ENCODE assay signal across 8 cellular contexts in genomic region chr14:77133718-77134338, GRCh38. TPM values are rescaled to one million over a fixed set of nuclear protein-coding genes. Genes with fewer than 3 reads are reported as not detected.
DNase-seq lines count a peak whose midpoint lies in the region; ATAC-seq and TF ChIP-seq lines count a peak whose summit lies in the region.

No MANE protein-coding gene starts in this region.

- H2AK5ac ChIP-seq in IMR-90 (ENCODE audit: low read depth, low read length): no peak overlapping the region

- no peaks in the 10 kb centered on the region for H3K9me1 ChIP-seq in IMR-90 (ENCODE audit: insufficient read depth, low read length)

- no peak for TF ChIP-seq RAD21 in IMR-90 (IDR thresholded peaks at IDR 0.05; ENCODE audit: low read length)

- H2BK120ac ChIP-seq in IMR-90 (ENCODE audit: low read depth, low read length): no peak overlapping the region

- H3K36me3 ChIP-seq in IMR-90 (ENCODE audit: control insufficient read depth, insufficient read depth, low read length): no peaks in the 10 kb centered on the region

- H2BK5ac ChIP-seq in IMR-90 (ENCODE audit: low read depth, low read length, poor library complexity, severe bottlenecking): no peak overlapping the region

- WGBS in IMR-90 (ENCODE audit: extremely low coverage in 2 of 2, insufficient read length in 1 of 2), 2 experiments: 10% methylated on average over 8 of the region's 22 CpGs; no CpG with 5 or more reads in 1 of the 2 experiments

- H3K23ac ChIP-seq in IMR-90 (ENCODE audit: low read depth, low read length): no peak overlapping the region

- H3K9ac ChIP-seq in IMR-90 (ENCODE audit: low read depth, low read length): no peak overlapping the region

- H3K4me1 Mint-ChIP-seq in activated CD4-positive, alpha-beta memory T cell treated with anti-CD3 and anti-CD28 coated beads, Interleukin-2, amount 10 ng/mL, durations not matched to agents 7 days and 5 days: no peaks in the 10 kb centered on the region

- no peak overlapping the region for H3K4me3 ChIP-seq in IMR-90 (ENCODE audit: insufficient read depth, low read depth, low read length)

- no peak overlapping the region for H2BK15ac ChIP-seq in IMR-90 (ENCODE audit: low read depth, low read length)

- no peak overlapping the region for H4K5ac ChIP-seq in IMR-90 (ENCODE audit: low read depth, low read length)

- H3K79me1 ChIP-seq in IMR-90 (ENCODE audit: low read depth in 1 of 2, low read length in 2 of 2): no peaks in the 10 kb centered on the region

- POLR2A ChIA-PET in IMR-90 (lab: Charles Lee; ENCODE audit: unreplicated experiment): no interaction called here
- POLR2A ChIA-PET in activated CD4-positive, alpha-beta memory T cell treated with anti-CD3 and anti-CD28 coated beads, Interleukin-2, amount 10 ng/mL, durations not matched to agents 7 days and 5 days (lab: Charles Lee): no interaction called here

- BruUV-seq in IMR-90 (replicated peaks; lab: Mats Ljungman, UMichigan): no TSS peak

- peaks cover 35% of the 10 kb centered on the region for H3K27me3 ChIP-seq in IMR-90 (ENCODE audit: control insufficient read depth, insufficient read depth, low read length)

- H3K27ac ChIP-seq in IMR-90 (ENCODE audit: insufficient read depth, low read length): no peak overlapping the region

- H3K14ac ChIP-seq in IMR-90 (replicated peaks; ENCODE audit: low read depth, low read length): no peak overlapping the region

- no peaks in the 10 kb centered on the region for H3K9me3 ChIP-seq in IMR-90 (ENCODE audit: control insufficient read depth, insufficient read depth, low read length)

- no peak overlapping the region for H3K4me2 ChIP-seq in IMR-90 (ENCODE audit: low read depth, low read length)

- H2AK9ac ChIP-seq in IMR-90 (replicated peaks; ENCODE audit: low read depth, low read length, poor library complexity): no peak overlapping the region

- H3K18ac ChIP-seq in IMR-90 (ENCODE audit: low read depth, low read length): no peak overlapping the region

- H3K4me1 ChIP-seq in IMR-90 (ENCODE audit: control insufficient read depth, insufficient read depth, low read length): no peaks in the 10 kb centered on the region

- H3K4ac ChIP-seq in IMR-90 (ENCODE audit: low read depth, low read length): no peak overlapping the region

- H2AFZ ChIP-seq in IMR-90 (replicated peaks; ENCODE audit: low read length, poor library complexity): no peak overlapping the region

- H4K8ac ChIP-seq in IMR-90 (ENCODE audit: low read depth in 2 of 2, low read length in 2 of 2): no peak overlapping the region

- intact Hi-C loops in IMR-90 (cut with micrococcal nuclease) (no loop called here), posterior vena cava (cut with DNase I) (loop anchor here in 1 of 2 donors (10.0 kb wide), 1 partner anchor 421 kb away; no protein-coding TSS in a partner anchor)

- no peaks in the 10 kb centered on the region for H4K20me1 ChIP-seq in IMR-90 (ENCODE audit: insufficient read depth, low read length)

- H3K4me3 Mint-ChIP-seq in activated CD4-positive, alpha-beta memory T cell treated with anti-CD3 and anti-CD28 coated beads, Interleukin-2, amount 10 ng/mL, durations not matched to agents 7 days and 5 days: no peak overlapping the region

- DNase-seq in IMR-90 (peak; percentile 61), fibroblast of gingiva (ENCODE audit: low read depth) (peak; percentile 26), posterior vena cava (ENCODE audit: low spot score) (peak; percentile 87), NCI-H187 (lab: John Stamatoyannopoulos, UW) (no peak), ureter (ENCODE audit: low spot score) (no peak), foreskin melanocyte (no peak)
- DNase-seq in activated CD4-positive, alpha-beta memory T cell treated with anti-CD3 and anti-CD28 coated beads, Interleukin-2, amount 10 ng/mL, durations not matched to agents 7 days and 5 days: peak; percentile 70

- H4K91ac ChIP-seq in IMR-90 (ENCODE audit: insufficient read depth, low read depth, low read length): no peak overlapping the region

- CTCF ChIA-PET in IMR-90 (lab: Yijun Ruan, JAX): interaction anchor here (0.9 kb wide), 1 partner anchor 9 kb away, joined by 3 read pairs; no protein-coding TSS in a partner anchor
- CTCF ChIA-PET in activated CD4-positive, alpha-beta memory T cell treated with anti-CD3 and anti-CD28 coated beads, Interleukin-2, amount 10 ng/mL, durations not matched to agents 7 days and 5 days (lab: Charles Lee): interaction anchor here (0.9 to 1.8 kb wide), 5 partner anchors 8 to 80 kb away, joined by 3 to 5 read pairs (median 4); no protein-coding TSS in a partner anchor

- no peak overlapping the region for H2BK20ac ChIP-seq in IMR-90 (ENCODE audit: low read depth, low read length)

- ATAC-seq in GM18502 (IDR thresholded peaks at IDR 0.05; ENCODE audit: poor library complexity, unreplicated experiment) (peak; percentile 72), IMR-90 (ENCODE audit: low read depth) (peak; percentile 96)

- dilution Hi-C loops in IMR-90 (cut with HindIII; ENCODE audit: low sequenced_read_pairs, unreplicated experiment): no loop called here

- in situ Hi-C loops in IMR-90 (cut with MboI; ENCODE audit: low sequenced_read_pairs): no loop called here

- TF ChIP-seq CTCF in IMR-90 (conservative IDR thresholded peaks at IDR 0.05; ENCODE audit: low read depth, low read length): no peak

- no peak overlapping the region for H3K27ac Mint-ChIP-seq in activated CD4-positive, alpha-beta memory T cell treated with anti-CD3 and anti-CD28 coated beads, Interleukin-2, amount 10 ng/mL, durations not matched to agents 7 days and 5 days

- no peak for TF ChIP-seq POLR2A in IMR-90 (IDR thresholded peaks at IDR 0.05; ENCODE audit: low read depth, low read length)

- H3K27me3 Mint-ChIP-seq in activated CD4-positive, alpha-beta memory T cell treated with anti-CD3 and anti-CD28 coated beads, Interleukin-2, amount 10 ng/mL, durations not matched to agents 7 days and 5 days: peaks cover 54% of the 10 kb centered on the region

- H3K36me3 Mint-ChIP-seq in activated CD4-positive, alpha-beta memory T cell treated with anti-CD3 and anti-CD28 coated beads, Interleukin-2, amount 10 ng/mL, durations not matched to agents 7 days and 5 days (ENCODE audit: low read depth): no peaks in the 10 kb centered on the region

- no peak overlapping the region for H3K56ac ChIP-seq in IMR-90 (ENCODE audit: extremely low read depth, insufficient read depth, low read length)

- H3K9me3 Mint-ChIP-seq in activated CD4-positive, alpha-beta memory T cell treated with anti-CD3 and anti-CD28 coated beads, Interleukin-2, amount 10 ng/mL, durations not matched to agents 7 days and 5 days: no peaks in the 10 kb centered on the region

TF ChIP-seq in IMR-90, 13 proteins besides CTCF, POLR2A, EP300 and RAD21:
- TF ChIP-seq FOS (IDR thresholded peaks at IDR 0.05; ENCODE audit: low read depth, low read length): no peak
- no peak for TF ChIP-seq RFX5 (IDR thresholded peaks at IDR 0.05; ENCODE audit: low read depth, low read length)
- peak; percentile 36; the same call in 1 of the 2 replicates for TF ChIP-seq MAZ (IDR thresholded peaks at IDR 0.05; ENCODE audit: borderline replicate concordance, low read depth, low read length)
- TF ChIP-seq, protein P1, sequence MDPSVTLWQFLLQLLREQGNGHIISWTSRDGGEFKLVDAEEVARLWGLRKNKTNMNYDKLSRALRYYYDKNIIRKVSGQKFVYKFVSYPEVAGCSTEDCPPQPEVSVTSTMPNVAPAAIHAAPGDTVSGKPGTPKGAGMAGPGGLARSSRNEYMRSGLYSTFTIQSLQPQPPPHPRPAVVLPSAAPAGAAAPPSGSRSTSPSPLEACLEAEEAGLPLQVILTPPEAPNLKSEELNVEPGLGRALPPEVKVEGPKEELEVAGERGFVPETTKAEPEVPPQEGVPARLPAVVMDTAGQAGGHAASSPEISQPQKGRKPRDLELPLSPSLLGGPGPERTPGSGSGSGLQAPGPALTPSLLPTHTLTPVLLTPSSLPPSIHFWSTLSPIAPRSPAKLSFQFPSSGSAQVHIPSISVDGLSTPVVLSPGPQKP (IDR thresholded peaks at IDR 0.05; ENCODE audit: borderline replicate concordance, low read depth, low read length): no peak
- TF ChIP-seq MXI1 (IDR thresholded peaks at IDR 0.05; ENCODE audit: borderline replicate concordance, low read depth, low read length): peak; percentile 64; the same call in 1 of the 2 replicates
- TF ChIP-seq, protein P2, sequence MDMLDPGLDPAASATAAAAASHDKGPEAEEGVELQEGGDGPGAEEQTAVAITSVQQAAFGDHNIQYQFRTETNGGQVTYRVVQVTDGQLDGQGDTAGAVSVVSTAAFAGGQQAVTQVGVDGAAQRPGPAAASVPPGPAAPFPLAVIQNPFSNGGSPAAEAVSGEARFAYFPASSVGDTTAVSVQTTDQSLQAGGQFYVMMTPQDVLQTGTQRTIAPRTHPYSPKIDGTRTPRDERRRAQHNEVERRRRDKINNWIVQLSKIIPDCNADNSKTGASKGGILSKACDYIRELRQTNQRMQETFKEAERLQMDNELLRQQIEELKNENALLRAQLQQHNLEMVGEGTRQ (IDR thresholded peaks at IDR 0.05; ENCODE audit: low read depth, low read length): 0 out of 2 replicates have a peak, but pooled peaks have one; percentile 10
- TF ChIP-seq BHLHE40 (IDR thresholded peaks at IDR 0.05; ENCODE audit: low read depth, low read length): peak; percentile 20; the same call in 1 of the 2 replicates

RNA-seq across cellular contexts. Expression of gene ZDHHC22, which starts 7.8 kb away (rescaled TPM):
- total RNA-seq in IMR-90 (2012; rRNA removed) (not detected in 2 replicates), posterior vena cava (not detected), ureter (not detected)
- polyA plus RNA-seq in IMR-90 (2012; rRNA removed): not detected in 2 replicates
- polyA plus RNA-seq in IMR-90 (2012; cell fraction: cytosol; rRNA removed): not detected in 2 replicates
- polyA plus RNA-seq in IMR-90 (2012; cell fraction: nucleus; rRNA removed; ENCODE audit: low replicate concordance): not detected in 2 replicates
- not detected for total RNA-seq in activated CD4-positive, alpha-beta memory T cell treated with anti-CD3 and anti-CD28 coated beads, Interleukin-2, amount 10 ng/mL, durations not matched to agents 7 days and 5 days

RNA-seq across cellular contexts. Expression of gene CIPC, which starts 35.8 kb away (rescaled TPM):
- 12.9 and 13.1 TPM in 2 replicates for total RNA-seq in IMR-90 (2012; rRNA removed)
- 5.6 and 6.6 TPM in 2 replicates for polyA plus RNA-seq in IMR-90 (2012; rRNA removed)
- polyA plus RNA-seq in IMR-90 (2012; cell fraction: cytosol; rRNA removed): 2.7 and 2.8 TPM in 2 replicates
- 2.8 and 5.9 TPM in 2 replicates for polyA plus RNA-seq in IMR-90 (2012; cell fraction: nucleus; rRNA removed; ENCODE audit: low replicate concordance)
- total RNA-seq in activated CD4-positive, alpha-beta memory T cell treated with anti-CD3 and anti-CD28 coated beads, Interleukin-2, amount 10 ng/mL, durations not matched to agents 7 days and 5 days: 10 to 100 TPM in 1 of 2 experiments, 1 to 10 TPM in 1; 9.6 to 12.8 TPM
- total RNA-seq in posterior vena cava: 10 to 100 TPM; 28.8 to 32.4 TPM
- total RNA-seq in ureter: 39.5 TPM

RNA-seq across cellular contexts. Expression of gene TMEM63C, which starts 47.8 kb away (rescaled TPM):
- total RNA-seq in IMR-90 (2012; rRNA removed) (under 0.01 TPM in 1 of 2 replicates, not detected in the other), posterior vena cava (not detected), ureter (0.55 TPM)
- polyA plus RNA-seq in IMR-90 (2012; rRNA removed): not detected in 2 replicates
- 0.01 TPM in 1 of 2 replicates, not detected in the other for polyA plus RNA-seq in IMR-90 (2012; cell fraction: cytosol; rRNA removed)
- 0.03 TPM in 1 of 2 replicates, not detected in the other for polyA plus RNA-seq in IMR-90 (2012; cell fraction: nucleus; rRNA removed; ENCODE audit: low replicate concordance)
- total RNA-seq in activated CD4-positive, alpha-beta memory T cell treated with anti-CD3 and anti-CD28 coated beads, Interleukin-2, amount 10 ng/mL, durations not matched to agents 7 days and 5 days: 1 to 10 TPM; 1.5 to 1.9 TPM

Comparison
In these comparisons a context has a peak if more than half of its experiments do, and no peak if none do; other contexts are left out.
1. DNase-seq: peak in IMR-90 (single experiment), activated CD4-positive, alpha-beta memory T cell treated with anti-CD3 and anti-CD28 coated beads, Interleukin-2, amount 10 ng/mL, durations not matched to agents 7 days and 5 days (single experiment), fibroblast of gingiva (single experiment) and posterior vena cava (single experiment); none in NCI-H187 (0 of 2), ureter (single experiment) and foreskin melanocyte (single experiment).